40 cellular contexts compared by ENCODE assay signal in the genomic region with DNA sequence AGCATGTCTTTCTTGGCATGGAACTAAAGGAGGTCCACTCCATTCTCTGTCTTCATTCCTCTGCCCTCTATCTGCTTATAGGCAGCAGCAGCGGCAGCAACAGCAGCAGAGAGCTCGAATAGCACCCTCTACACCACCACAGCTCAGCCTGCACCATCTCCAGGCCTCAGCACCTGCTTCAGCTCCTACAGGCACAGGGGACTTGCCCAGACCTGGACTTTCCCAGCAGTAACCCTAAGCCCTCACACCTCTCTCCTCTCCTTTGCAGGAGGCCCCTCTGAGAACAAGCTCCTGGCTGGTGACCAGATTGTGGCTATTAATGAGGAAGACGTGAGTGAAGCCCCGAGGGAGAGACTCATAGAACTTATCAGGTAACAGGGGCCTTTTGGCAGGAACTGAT.
"Had no signal": no experiment of that assay in that cellular context is flagged by ENCODE, and none has a peak within 500 bp of the region (broad histone marks: within the 10 kb centered on the region; RNA-seq: fewer than 3 reads in every experiment).

No MANE protein-coding gene starts in this region.

- H3K4me1 ChIP-seq: adrenal gland, ascending aorta, body of pancreas, breast epithelium had no signal

- FAIRE-seq: astrocyte, bronchial epithelial cell had no signal

- H3K4me1 Mint-ChIP-seq: activated naive CD4-positive, alpha-beta T cell treated with anti-CD3 and anti-CD28 coated beads, Interleukin-2, amount 10 ng/mL, durations not matched to agents 7 days and 5 days; activated naive CD4-positive, alpha-beta T cell treated with anti-CD3 and anti-CD28 coated beads, Interleukin-2, amount 50 U/mL, for 24 hours; activated naive CD8-positive, alpha-beta T cell treated with anti-CD3 and anti-CD28 coated beads for 36 hours; activated naive CD8-positive, alpha-beta T cell treated with anti-CD3 and anti-CD28 coated beads, Interleukin-2, amount 10 ng/mL, durations not matched to agents 7 days and 5 days; activated naive CD8-positive, alpha-beta T cell treated with anti-CD3 and anti-CD28 coated beads, Interleukin-2, amount 50 U/mL, for 24 hours; activated T-helper 17 cell treated with anti-CD3 and anti-CD28 coated beads, Interleukin-2, amount 50 U/mL, for 72 hours; brain had no signal

- DNase-seq: activated effector memory CD4-positive, alpha-beta T cell treated with anti-CD3 and anti-CD28 coated beads, Interleukin-2, amount 50 U/mL, for 16 hours; activated effector memory CD4-positive, alpha-beta T cell treated with Interleukin-2 at 50 U/mL for 16 hours; activated gamma-delta T cell; activated gamma-delta T cell treated with Interleukin-2 at 50 U/mL for 16 hours; activated naive CD4-positive, alpha-beta T cell; activated naive CD4-positive, alpha-beta T cell treated with anti-CD3 and anti-CD28 coated beads for 36 hours; activated naive CD4-positive, alpha-beta T cell treated with anti-CD3 and anti-CD28 coated beads, Interleukin-2, amount 10 ng/mL, durations not matched to agents 7 days and 5 days; activated naive CD4-positive, alpha-beta T cell treated with anti-CD3 and anti-CD28 coated beads, Interleukin-2, amount 50 U/mL, for 16 hours; activated naive CD4-positive, alpha-beta T cell treated with Interleukin-2 at 50 U/mL for 16 hours; activated naive CD8-positive, alpha-beta T cell treated with anti-CD3 and anti-CD28 coated beads for 36 hours; activated naive CD8-positive, alpha-beta T cell treated with anti-CD3 and anti-CD28 coated beads, Interleukin-2, amount 10 ng/mL, durations not matched to agents 7 days and 5 days; activated naive CD8-positive, alpha-beta T cell treated with anti-CD3 and anti-CD28 coated beads, Interleukin-2, amount 50 U/mL, for 24 hours; activated T-cell treated with anti-CD3 and anti-CD28 coated beads, Interleukin-2, amount 50 U/mL, for 1 hour; activated T-cell treated with anti-CD3 and anti-CD28 coated beads, Interleukin-2, amount 50 U/mL, for 24 hours; activated T-cell treated with anti-CD3 and anti-CD28 coated beads, Interleukin-2, amount 50 U/mL, for 4 hours; activated T-cell treated with anti-CD3 and anti-CD28 coated beads, Interleukin-2, amount 50 U/mL, for 48 hours; activated T-cell treated with anti-CD3 and anti-CD28 coated beads, Interleukin-2, amount 50 U/mL, for 72 hours; adrenal gland; amniotic stem cell; amygdala; anterior cingulate cortex; aorta; body of pancreas; brain microvascular endothelial cell; caudate nucleus; central memory CD4-positive, alpha-beta T cell; cerebellar nuclear complex had no signal

- H3K9me3 ChIP-seq: adrenal gland, ascending aorta, body of pancreas, breast epithelium had no signal

- H3K4me3 Mint-ChIP-seq: activated naive CD4-positive, alpha-beta T cell treated with anti-CD3 and anti-CD28 coated beads for 36 hours; activated naive CD4-positive, alpha-beta T cell treated with anti-CD3 and anti-CD28 coated beads, Interleukin-2, amount 10 ng/mL, durations not matched to agents 7 days and 5 days; activated naive CD4-positive, alpha-beta T cell treated with anti-CD3 and anti-CD28 coated beads, Interleukin-2, amount 50 U/mL, for 24 hours; activated naive CD8-positive, alpha-beta T cell; activated naive CD8-positive, alpha-beta T cell treated with anti-CD3 and anti-CD28 coated beads for 36 hours; activated naive CD8-positive, alpha-beta T cell treated with anti-CD3 and anti-CD28 coated beads, Interleukin-2, amount 10 ng/mL, durations not matched to agents 7 days and 5 days; activated naive CD8-positive, alpha-beta T cell treated with anti-CD3 and anti-CD28 coated beads, Interleukin-2, amount 50 U/mL, for 24 hours; activated T-cell treated with anti-CD3 and anti-CD28 coated beads, Interleukin-2, amount 50 U/mL, for 24 hours; activated T-cell treated with anti-CD3 and anti-CD28 coated beads, Interleukin-2, amount 50 U/mL, for 4 hours; activated T-cell treated with anti-CD3 and anti-CD28 coated beads, Interleukin-2, amount 50 U/mL, for 72 hours; activated T-helper 1 cell treated with anti-CD3 and anti-CD28 coated beads, Interleukin-12 subunit alpha, Interleukin-12 subunit beta, Interleukin-2, Interleukin-4 antibody, amounts not matched to agents 30 ng/mL and 10 ng/mL and 1 ng/mL, durations not matched to agents 14 hours and 24 hours and 36 hours; activated T-helper 17 cell treated with anti-CD3 and anti-CD28 coated beads, Interleukin-2, amount 50 U/mL, for 72 hours; brain; central memory CD8-positive, alpha-beta T cell had no signal

- H3K27me3 Mint-ChIP-seq: activated naive CD8-positive, alpha-beta T cell treated with anti-CD3 and anti-CD28 coated beads for 36 hours; central memory CD8-positive, alpha-beta T cell had no signal

- H3K27me3 ChIP-seq: ascending aorta, body of pancreas, cardiac muscle cell had no signal

- H3K9me3 Mint-ChIP-seq: activated naive CD4-positive, alpha-beta T cell treated with anti-CD3 and anti-CD28 coated beads for 36 hours; activated naive CD4-positive, alpha-beta T cell treated with anti-CD3 and anti-CD28 coated beads, Interleukin-2, amount 10 ng/mL, durations not matched to agents 7 days and 5 days; activated naive CD4-positive, alpha-beta T cell treated with anti-CD3 and anti-CD28 coated beads, Interleukin-2, amount 50 U/mL, for 24 hours; activated naive CD4-positive, alpha-beta T cell treated with anti-CD3 and anti-CD28 coated beads, Interleukin-2, amount 50 U/mL, for 72 hours; activated naive CD8-positive, alpha-beta T cell treated with anti-CD3 and anti-CD28 coated beads for 36 hours; activated naive CD8-positive, alpha-beta T cell treated with anti-CD3 and anti-CD28 coated beads, Interleukin-2, amount 10 ng/mL, durations not matched to agents 7 days and 5 days; activated naive CD8-positive, alpha-beta T cell treated with anti-CD3 and anti-CD28 coated beads, Interleukin-2, amount 50 U/mL, for 24 hours; activated T-cell treated with anti-CD3 and anti-CD28 coated beads, Interleukin-2, amount 50 U/mL, for 24 hours; activated T-cell treated with anti-CD3 and anti-CD28 coated beads, Interleukin-2, amount 50 U/mL, for 4 hours; activated T-cell treated with anti-CD3 and anti-CD28 coated beads, Interleukin-2, amount 50 U/mL, for 72 hours; activated T-helper 1 cell treated with anti-CD3 and anti-CD28 coated beads, Interleukin-12 subunit alpha, Interleukin-12 subunit beta, Interleukin-2, Interleukin-4 antibody, amounts not matched to agents 30 ng/mL and 10 ng/mL and 1 ng/mL, durations not matched to agents 14 hours and 24 hours and 36 hours; activated T-helper 17 cell treated with anti-CD3 and anti-CD28 coated beads, Interleukin-2, amount 50 U/mL, for 72 hours; activated T-helper 2 cell treated with anti-CD3 and anti-CD28 coated beads, Interferon-gamma antibody, Interleukin-2, Interleukin-4, amounts not matched to agents 10 μg/mL and 5 μg/mL and 100 μg/mL, durations not matched to agents 14 hours and 24 hours and 36 hours; brain; central memory CD8-positive, alpha-beta T cell had no signal

- H3K36me3 Mint-ChIP-seq: activated naive CD4-positive, alpha-beta T cell treated with anti-CD3 and anti-CD28 coated beads, Interleukin-2, amount 10 ng/mL, durations not matched to agents 7 days and 5 days; activated naive CD4-positive, alpha-beta T cell treated with anti-CD3 and anti-CD28 coated beads, Interleukin-2, amount 50 U/mL, for 24 hours; activated naive CD4-positive, alpha-beta T cell treated with anti-CD3 and anti-CD28 coated beads, Interleukin-2, amount 50 U/mL, for 72 hours; activated naive CD8-positive, alpha-beta T cell; activated naive CD8-positive, alpha-beta T cell treated with anti-CD3 and anti-CD28 coated beads for 36 hours; activated naive CD8-positive, alpha-beta T cell treated with anti-CD3 and anti-CD28 coated beads, Interleukin-2, amount 10 ng/mL, durations not matched to agents 7 days and 5 days had no signal

- ATAC-seq: activated naive CD4-positive, alpha-beta T cell treated with anti-CD3 and anti-CD28 coated beads, Interleukin-2, amount 50 U/mL, for 72 hours; activated naive CD8-positive, alpha-beta T cell treated with anti-CD3 and anti-CD28 coated beads, Interleukin-2, amount 50 U/mL, for 24 hours; activated T-cell treated with anti-CD3 and anti-CD28 coated beads, Interleukin-2, amount 50 U/mL, for 4 hours; activated T-cell treated with anti-CD3 and anti-CD28 coated beads, Interleukin-2, amount 50 U/mL, for 72 hours; activated T-helper 17 cell treated with anti-CD3 and anti-CD28 coated beads, Interleukin-2, amount 50 U/mL, for 72 hours; body of pancreas had no signal

- H3K36me3 ChIP-seq: adrenal gland, ascending aorta, brain microvascular endothelial cell, breast epithelium, cardiac muscle cell had no signal

- H3K27ac ChIP-seq: adrenal gland, ascending aorta, body of pancreas, brain microvascular endothelial cell, breast epithelium, cardiac muscle cell had no signal

- H3K27ac Mint-ChIP-seq: activated naive CD4-positive, alpha-beta T cell treated with anti-CD3 and anti-CD28 coated beads for 36 hours; activated naive CD4-positive, alpha-beta T cell treated with anti-CD3 and anti-CD28 coated beads, Interleukin-2, amount 10 ng/mL, durations not matched to agents 7 days and 5 days; activated naive CD4-positive, alpha-beta T cell treated with anti-CD3 and anti-CD28 coated beads, Interleukin-2, amount 50 U/mL, for 24 hours; activated naive CD4-positive, alpha-beta T cell treated with anti-CD3 and anti-CD28 coated beads, Interleukin-2, amount 50 U/mL, for 72 hours; activated naive CD8-positive, alpha-beta T cell; activated naive CD8-positive, alpha-beta T cell treated with anti-CD3 and anti-CD28 coated beads for 36 hours; activated naive CD8-positive, alpha-beta T cell treated with anti-CD3 and anti-CD28 coated beads, Interleukin-2, amount 10 ng/mL, durations not matched to agents 7 days and 5 days; activated naive CD8-positive, alpha-beta T cell treated with anti-CD3 and anti-CD28 coated beads, Interleukin-2, amount 50 U/mL, for 24 hours; activated T-cell treated with anti-CD3 and anti-CD28 coated beads, Interleukin-2, amount 50 U/mL, for 24 hours; activated T-cell treated with anti-CD3 and anti-CD28 coated beads, Interleukin-2, amount 50 U/mL, for 72 hours; activated T-helper 1 cell treated with anti-CD3 and anti-CD28 coated beads, Interleukin-12 subunit alpha, Interleukin-12 subunit beta, Interleukin-2, Interleukin-4 antibody, amounts not matched to agents 30 ng/mL and 10 ng/mL and 1 ng/mL, durations not matched to agents 14 hours and 24 hours and 36 hours; activated T-helper 17 cell treated with anti-CD3 and anti-CD28 coated beads, Interleukin-2, amount 50 U/mL, for 72 hours; activated T-helper 2 cell treated with anti-CD3 and anti-CD28 coated beads, Interferon-gamma antibody, Interleukin-2, Interleukin-4, amounts not matched to agents 10 μg/mL and 5 μg/mL and 100 μg/mL, durations not matched to agents 14 hours and 24 hours and 36 hours; brain had no signal

- H3K4me3 ChIP-seq: adrenal gland, ascending aorta, body of pancreas, breast epithelium, cardiac muscle cell had no signal
